In genomic region chr1:76130992-76131391, GRCh38 we compare ENCODE assay signal across 17 cellular contexts. TPM values are rescaled to one million over a fixed set of nuclear protein-coding genes. Genes with fewer than 3 reads are reported as not detected.
DNase-seq lines count a peak whose midpoint lies in the region; ATAC-seq and TF ChIP-seq lines count a peak whose summit lies in the region.
"Had no signal": no experiment of that assay in that cellular context is flagged by ENCODE, and none has a peak within 500 bp of the region (broad histone marks: within the 10 kb centered on the region; RNA-seq: fewer than 3 reads in every experiment).

No MANE protein-coding gene starts in this region.

- H3K36me3 ChIP-seq in mucosa of descending colon (ENCODE audit: low read depth) (no peaks in the 10 kb centered on the region), lower lobe of right lung (no peaks in the 10 kb centered on the region), PC-9 (ENCODE audit: low read depth) (no peaks in the 10 kb centered on the region)

- CTCF ChIA-PET in PC-9 (lab: Charles Lee): no interaction called here

- H3K4me2 ChIP-seq in PC-9: no peak overlapping the region

- POLR2A ChIA-PET in PC-9 (lab: Charles Lee; ENCODE audit: unreplicated experiment): no interaction called here

- ATAC-seq in mucosa of descending colon (peak; percentile 54), lower lobe of right lung (no peak)
- ATAC-seq: GM12878 had no signal

- H3K27ac ChIP-seq in lower lobe of right lung (no peak overlapping the region), PC-9 (no peak overlapping the region)
- H3K27ac ChIP-seq: GM23248 had no signal

- H3F3A ChIP-seq in PC-9 (ENCODE audit: insufficient read depth, low read depth): no peaks in the 10 kb centered on the region

- no peak overlapping the region for H3K4me3 ChIP-seq in mucosa of descending colon
- H3K4me3 ChIP-seq in lower lobe of right lung: no peak overlapping the region
- H3K4me3 ChIP-seq in PC-9: no peak overlapping the region
- H3K4me3 ChIP-seq: GM12878, GM23248 had no signal

- no TSS peak for BruUV-seq in PC-9 (replicated peaks; lab: Mats Ljungman, UMichigan)

- peak; percentile 52 for DNase-seq in NCI-H1694 (lab: John Stamatoyannopoulos, UW)
- peak; percentile 38 for DNase-seq in NCI-H2171 treated with DMSO at 0.1 percent for 48 hours (lab: John Stamatoyannopoulos, UW)
- no peak for DNase-seq in mucosa of descending colon
- no peak for DNase-seq in lower lobe of right lung
- DNase-seq in PC-9: no peak
- no peak for DNase-seq in cardiac septum (ENCODE audit: low spot score)
- DNase-seq: C1 segment of cervical spinal cord; Calu3; CD4-positive, alpha-beta memory T cell; COR-L47; DMS79; EL; GDM1; GM23248; H7; HCEC 1CT had no signal

- intact Hi-C loops in mucosa of descending colon (cut with DNase I, micrococcal nuclease) (no loop called here), lower lobe of right lung (cut with DNase I) (loop anchor here (5.0 kb wide), 1 partner anchor 116 kb away; no protein-coding TSS in a partner anchor), PC-9 (cut with micrococcal nuclease; ENCODE audit: unreplicated experiment) (no loop called here), cardiac septum (cut with DNase I) (no loop called here)

- H3K9me3 ChIP-seq in mucosa of descending colon (no peaks in the 10 kb centered on the region), lower lobe of right lung (no peaks in the 10 kb centered on the region), PC-9 (ENCODE audit: insufficient read depth, low read depth) (no peaks in the 10 kb centered on the region)

- TF ChIP-seq CTCF in mucosa of descending colon (IDR thresholded peaks at IDR 0.05) (no peak), lower lobe of right lung (IDR thresholded peaks at IDR 0.05) (no peak), PC-9 (conservative IDR thresholded peaks at IDR 0.05) (no peak)

- no peaks in the 10 kb centered on the region for H3K27me3 ChIP-seq in lower lobe of right lung (ENCODE audit: low read depth)
- peaks cover 16% of the 10 kb centered on the region; the same call in 1 of the 2 replicates for H3K27me3 ChIP-seq in PC-9 (ENCODE audit: insufficient read depth, low read depth)

- no peaks in the 10 kb centered on the region for H3K79me2 ChIP-seq in PC-9 (ENCODE audit: low read depth)

- H3K4me1 ChIP-seq in mucosa of descending colon (ENCODE audit: low read depth): no peaks in the 10 kb centered on the region
- no peaks in the 10 kb centered on the region for H3K4me1 ChIP-seq in lower lobe of right lung
- no peaks in the 10 kb centered on the region for H3K4me1 ChIP-seq in PC-9 (replicated peaks; ENCODE audit: insufficient read depth)

- H2AFZ ChIP-seq in PC-9: no peak overlapping the region
- H2AFZ ChIP-seq: GM23248 had no signal

- no peaks in the 10 kb centered on the region for H3K9me2 ChIP-seq in PC-9 (ENCODE audit: insufficient read depth)

- no peaks in the 10 kb centered on the region for H4K20me1 ChIP-seq in PC-9 (ENCODE audit: insufficient read depth)

RNA-seq across cellular contexts. Expression of gene ST6GALNAC3, which starts 56.4 kb away (rescaled TPM):
- total RNA-seq in mucosa of descending colon: 1 to 10 TPM; 5.4 to 9.0 (median 6.7) TPM
- total RNA-seq in lower lobe of right lung: 8.8 TPM
- 0.04 TPM in 1 of 2 replicates, not detected in the other for total RNA-seq in PC-9 (2021)
- total RNA-seq in cardiac septum: 4.1 TPM
- total RNA-seq: GM23248 had no signal

Comparison
In these comparisons a context has a peak if more than half of its experiments do, and no peak if none do; other contexts are left out.
1. DNase-seq: peak in NCI-H1694 (single experiment) and NCI-H2171 treated with DMSO at 0.1 percent for 48 hours (single experiment); none in mucosa of descending colon (0 of 3), lower lobe of right lung (single experiment), PC-9 (0 of 2) and cardiac septum (single experiment).